Comparison of ENCODE assay signal across 23 cellular contexts in the genomic region with DNA sequence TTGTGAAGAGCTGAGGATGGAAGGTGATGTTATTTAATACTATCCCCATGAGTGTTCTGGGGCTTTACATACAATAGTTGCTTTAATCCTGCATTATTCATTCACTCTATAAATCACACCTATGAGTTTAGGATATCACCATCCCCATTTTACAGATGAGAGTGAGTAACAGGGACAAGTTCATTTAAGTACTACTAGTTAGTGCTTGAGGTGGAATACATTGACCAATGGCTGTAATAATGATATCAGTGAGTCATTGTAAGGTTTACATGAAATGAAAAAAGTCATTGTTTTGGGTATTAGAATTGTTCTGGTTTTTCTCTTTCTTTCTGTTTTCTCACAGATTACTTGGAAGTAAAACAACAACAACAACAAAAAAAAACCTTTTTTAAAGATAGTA. TPM values are rescaled to one million over a fixed set of nuclear protein-coding genes. Genes with fewer than 3 reads are reported as not detected.
DNase-seq lines count a peak whose midpoint lies in the region; ATAC-seq and FAIRE-seq lines count a peak whose summit lies in the region.
"Had no signal": no experiment of that assay in that cellular context is flagged by ENCODE, and none has a peak within 500 bp of the region (broad histone marks: within the 10 kb centered on the region; RNA-seq: fewer than 3 reads in every experiment).

No MANE protein-coding gene starts in this region.

- no peak overlapping the region for H3K27ac Mint-ChIP-seq in activated naive CD4-positive, alpha-beta T cell treated with anti-CD3 and anti-CD28 coated beads, Interleukin-2, amount 50 U/mL, for 72 hours
- H3K27ac Mint-ChIP-seq: activated CD4-positive, alpha-beta T cell treated with anti-CD3 and anti-CD28 coated beads, Interleukin-2, amount 10 ng/mL, durations not matched to agents 24 days and 14 days; activated naive CD4-positive, alpha-beta T cell treated with anti-CD3 and anti-CD28 coated beads for 36 hours; natural killer cell had no signal

- H3K36me3 ChIP-seq in aorta (ENCODE audit: control insufficient read depth in 1 of 2, insufficient read depth in 2 of 2, low read length in 1 of 2): no peaks in the 10 kb centered on the region
- H3K36me3 ChIP-seq: prostate gland had no signal

- peak; percentile 62 to 92 for ATAC-seq in activated naive CD4-positive, alpha-beta T cell treated with anti-CD3 and anti-CD28 coated beads, Interleukin-2, amount 50 U/mL, for 72 hours
- ATAC-seq in aorta (ENCODE audit: low FRiP score) (no peak), HG03097 (IDR thresholded peaks at IDR 0.05; ENCODE audit: low FRiP score, unreplicated experiment) (no peak)
- ATAC-seq: natural killer cell had no signal

- DNase-seq in activated naive CD4-positive, alpha-beta T cell treated with anti-CD3 and anti-CD28 coated beads, Interleukin-2, amount 50 U/mL, for 72 hours (ENCODE audit: low spot score in 2 of 2): no peak
- no peak for DNase-seq in activated naive CD4-positive, alpha-beta T cell treated with anti-CD3 and anti-CD28 coated beads, Interleukin-2, amount 50 U/mL, for 16 hours
- DNase-seq in amniotic epithelial cell (ENCODE audit: low read depth) (peak; percentile 57), fibroblast of peridontal ligament (ENCODE audit: extremely low read depth) (peak; percentile 29), aorta (no peak), EL (no peak), urothelium cell line (ENCODE audit: low spot score) (no peak)
- DNase-seq: activated CD4-positive, alpha-beta T cell treated with anti-CD3 and anti-CD28 coated beads, Interleukin-2, amount 10 ng/mL, durations not matched to agents 24 days and 14 days; activated CD8-positive, alpha-beta memory T cell treated with anti-CD3 and anti-CD28 coated beads, Interleukin-2, amount 50 U/mL, for 4 hours; activated naive CD4-positive, alpha-beta T cell treated with anti-CD3 and anti-CD28 coated beads for 36 hours; dorsolateral prefrontal cortex; hippocampal formation; kidney glomerular epithelial cell; natural killer cell; NCI-H1105; NCI-H524; OCI-M1; testis had no signal

- no peak overlapping the region for H3K4me3 ChIP-seq in aorta (ENCODE audit: low read length in 2 of 2)
- H3K4me3 ChIP-seq: dorsolateral prefrontal cortex, prostate gland, SJSA1, testis had no signal

- intact Hi-C loops in aorta (cut with DNase I): no loop called here

- peaks cover 13 to 17% of the 10 kb centered on the region in 2 donors for H3K9me3 Mint-ChIP-seq in activated naive CD4-positive, alpha-beta T cell treated with anti-CD3 and anti-CD28 coated beads, Interleukin-2, amount 50 U/mL, for 72 hours

- H3K36me3 Mint-ChIP-seq in activated naive CD4-positive, alpha-beta T cell treated with anti-CD3 and anti-CD28 coated beads, Interleukin-2, amount 50 U/mL, for 72 hours: peaks cover 22 to 29% of the 10 kb centered on the region in 2 donors

- no peak for FAIRE-seq in urothelium cell line (lab: Jason Lieb, UNC)

- H3K27ac ChIP-seq in aorta (ENCODE audit: low read depth in 1 of 2, low read length in 2 of 2): peak overlapping the region; percentile 23 to 57
- H3K27ac ChIP-seq: C4-2B, KMS-11, prostate gland, SJSA1, testis had no signal

- peaks cover 3 to 12% of the 10 kb centered on the region in 2 donors for H3K4me1 ChIP-seq in aorta (ENCODE audit: control insufficient read depth in 1 of 2, insufficient read depth in 2 of 2, low read length in 2 of 2)
- H3K4me1 ChIP-seq: prostate gland, testis had no signal

- H3K9me3 ChIP-seq in aorta (ENCODE audit: control insufficient read depth, low read length): peaks cover 1% of the 10 kb centered on the region
- H3K9me3 ChIP-seq: prostate gland, testis had no signal

- H3K27me3 ChIP-seq in aorta (ENCODE audit: control insufficient read depth in 1 of 2, insufficient read depth in 2 of 2, low read length in 1 of 2): no peaks in the 10 kb centered on the region
- H3K27me3 ChIP-seq: dorsolateral prefrontal cortex, SJSA1, testis had no signal

RNA-seq across cellular contexts. Expression of gene TANC1, which starts 42.5 kb away (rescaled TPM):
- total RNA-seq in activated naive CD4-positive, alpha-beta T cell treated with anti-CD3 and anti-CD28 coated beads, Interleukin-2, amount 50 U/mL, for 72 hours: 1 to 10 TPM in 1 of 2 donors, under 1 TPM in 1; 0.89 to 1.8 TPM
- 10 to 100 TPM; 56.9 to 58.3 TPM for total RNA-seq in aorta
- 10 to 100 TPM in 1 of 2 donors, 1 to 10 TPM in 1; 7.8 to 39.2 TPM for polyA plus RNA-seq in aorta

Comparison
In these comparisons a context has a peak if more than half of its experiments do, and no peak if none do; other contexts are left out.
1. ATAC-seq: peak in activated naive CD4-positive, alpha-beta T cell treated with anti-CD3 and anti-CD28 coated beads, Interleukin-2, amount 50 U/mL, for 72 hours (2 of 2); none in aorta (single experiment) and HG03097 (single experiment).
2. DNase-seq: peak in amniotic epithelial cell (single experiment) and fibroblast of peridontal ligament (single experiment); none in activated naive CD4-positive, alpha-beta T cell treated with anti-CD3 and anti-CD28 coated beads, Interleukin-2, amount 50 U/mL, for 72 hours (0 of 2), activated naive CD4-positive, alpha-beta T cell treated with anti-CD3 and anti-CD28 coated beads, Interleukin-2, amount 50 U/mL, for 16 hours (single experiment), aorta (0 of 2), EL (single experiment) and urothelium cell line (single experiment).
3. RNA of gene TANC1, which starts 42.5 kb away (total RNA-seq): 56.9 to 58.3 TPM in aorta; 0.89 to 1.8 TPM in activated naive CD4-positive, alpha-beta T cell treated with anti-CD3 and anti-CD28 coated beads, Interleukin-2, amount 50 U/mL, for 72 hours; every median in the first group is over 10 times any median in the second.